ENCODE assay signal across 22 cellular contexts in genomic region chr7:33421384-33421783, GRCh38.
DNase-seq lines count a peak whose midpoint lies in the region; ATAC-seq, FAIRE-seq and TF ChIP-seq lines count a peak whose summit lies in the region.
"Had no signal": no experiment of that assay in that cellular context is flagged by ENCODE, and none has a peak within 500 bp of the region (broad histone marks: within the 10 kb centered on the region; RNA-seq: fewer than 3 reads in every experiment).

No MANE protein-coding gene starts in this region.

- H3K9me3 Mint-ChIP-seq in natural killer cell treated with Interleukin-12 subunit alpha and Interleukin-12 subunit beta and Interleukin-15 and Interleukin-18, amount 100 ng/mL, for 72 hours = no peaks in the 10 kb centered on the region
- H3K9me3 Mint-ChIP-seq: central memory CD8-positive, alpha-beta T cell; stimulated activated naive CD8-positive, alpha-beta T cell treated with anti-CD3 and anti-CD28 coated beads, Interleukin-15, amount 100 ng/mL, for 72 hours; type B pancreatic cell had no signal

- H3K27me3 Mint-ChIP-seq in natural killer cell treated with Interleukin-12 subunit alpha and Interleukin-12 subunit beta and Interleukin-15 and Interleukin-18, amount 100 ng/mL, for 72 hours = no peaks in the 10 kb centered on the region
- H3K27me3 Mint-ChIP-seq: activated CD8-positive, alpha-beta memory T cell treated with anti-CD3 and anti-CD28 coated beads, Interleukin-2, amount 10 ng/mL, durations not matched to agents 7 days and 5 days; central memory CD8-positive, alpha-beta T cell; stimulated activated naive CD8-positive, alpha-beta T cell treated with anti-CD3 and anti-CD28 coated beads, Interleukin-15, amount 100 ng/mL, for 72 hours; type B pancreatic cell had no signal

- TF ChIP-seq EP300 in A549 (IDR thresholded peaks at IDR 0.05) = no peak

- H3K36me3 ChIP-seq in endothelial cell of umbilical vein (ENCODE audit: control insufficient read depth in 2 of 2, extremely low read depth in 1 of 2, insufficient read depth in 2 of 2, low read length in 2 of 2) (no peaks in the 10 kb centered on the region), liver (ENCODE audit: control insufficient read depth in 4 of 4, insufficient read depth in 3 of 4, low read depth in 1 of 4, low read length in 3 of 4) (no peaks in the 10 kb centered on the region), neuronal stem cell (replicated peaks in 1 of 2; ENCODE audit: control insufficient read depth in 2 of 2, insufficient read depth in 2 of 2, low read length in 2 of 2) (no peaks in the 10 kb centered on the region)
- H3K36me3 ChIP-seq: adrenal gland, HAP-1, sigmoid colon had no signal

- H3K27me3 ChIP-seq in endothelial cell of umbilical vein (ENCODE audit: control insufficient read depth in 2 of 2, insufficient read depth in 2 of 2, low read length in 2 of 2) = no peaks in the 10 kb centered on the region
- no peaks in the 10 kb centered on the region for H3K27me3 ChIP-seq in liver (ENCODE audit: control insufficient read depth in 4 of 4, insufficient read depth in 4 of 4, low read length in 3 of 4)
- no peaks in the 10 kb centered on the region for H3K27me3 ChIP-seq in neuronal stem cell (ENCODE audit: control insufficient read depth in 3 of 3, insufficient read depth in 3 of 3, low read depth in 1 of 3, low read length in 3 of 3)
- H3K27me3 ChIP-seq: adrenal gland, sigmoid colon had no signal

- TF ChIP-seq RAD21 in A549 (conservative IDR thresholded peaks at IDR 0.05 in 1 of 2, IDR thresholded peaks at IDR 0.05 in 1 of 2) (0 out of 5 replicates have a peak, but pooled peaks of 1 of the 2 experiments have one; percentile 10), liver (IDR thresholded peaks at IDR 0.05) (peak; percentile 60 to 64)

- H2BK120ac ChIP-seq in neuronal stem cell (ENCODE audit: low read depth, low read length) = no peak overlapping the region

- TF ChIP-seq POLR2A in A549 (IDR thresholded peaks at IDR 0.05; ENCODE audit: low read length) (no peak), endothelial cell of umbilical vein (IDR thresholded peaks at IDR 0.05; ENCODE audit: low read depth, low read length) (no peak)

- FAIRE-seq in A549 (lab: Jason Lieb, UNC) = peak; percentile 94
- no peak for FAIRE-seq in endothelial cell of umbilical vein (lab: Jason Lieb, UNC)

- no peak overlapping the region for H3K4me3 Mint-ChIP-seq in natural killer cell treated with Interleukin-12 subunit alpha and Interleukin-12 subunit beta and Interleukin-15 and Interleukin-18, amount 100 ng/mL, for 72 hours
- H3K4me3 Mint-ChIP-seq: activated CD8-positive, alpha-beta memory T cell treated with anti-CD3 and anti-CD28 coated beads, Interleukin-2, amount 10 ng/mL, durations not matched to agents 7 days and 5 days; central memory CD8-positive, alpha-beta T cell; stimulated activated naive CD8-positive, alpha-beta T cell treated with anti-CD3 and anti-CD28 coated beads, Interleukin-15, amount 100 ng/mL, for 72 hours; type B pancreatic cell had no signal

- no peak overlapping the region for H3K23ac ChIP-seq in neuronal stem cell (ENCODE audit: low read depth, low read length, poor library complexity)

- H3K4me2 ChIP-seq in A549 = no peak overlapping the region
- no peak overlapping the region for H3K4me2 ChIP-seq in endothelial cell of umbilical vein (ENCODE audit: insufficient read depth, low read length)
- H3K4me2 ChIP-seq in neuronal stem cell (ENCODE audit: insufficient read depth, low read length, poor library complexity, severe bottlenecking) = no peak overlapping the region

- no peaks in the 10 kb centered on the region for H3K4me1 Mint-ChIP-seq in natural killer cell treated with Interleukin-12 subunit alpha and Interleukin-12 subunit beta and Interleukin-15 and Interleukin-18, amount 100 ng/mL, for 72 hours (ENCODE audit: low read depth in 2 of 2)
- H3K4me1 Mint-ChIP-seq: activated CD8-positive, alpha-beta memory T cell treated with anti-CD3 and anti-CD28 coated beads, Interleukin-2, amount 10 ng/mL, durations not matched to agents 7 days and 5 days; central memory CD8-positive, alpha-beta T cell; stimulated activated naive CD8-positive, alpha-beta T cell treated with anti-CD3 and anti-CD28 coated beads, Interleukin-15, amount 100 ng/mL, for 72 hours had no signal

- H4K91ac ChIP-seq in neuronal stem cell (ENCODE audit: low read depth, low read length, poor library complexity) = no peak overlapping the region

- no peak overlapping the region for H2BK15ac ChIP-seq in neuronal stem cell (ENCODE audit: low read length)

- H3K9me1 ChIP-seq in endothelial cell of umbilical vein (replicated peaks; ENCODE audit: control insufficient read depth, extremely low read depth, insufficient read depth, low read length) = no peaks in the 10 kb centered on the region

- POLR2A ChIA-PET in A549 (lab: Yijun Ruan, JAX) (no interaction called here), endothelial cell of umbilical vein (lab: Charles Lee) (no interaction called here)

- CTCF ChIA-PET in A549 (lab: Yijun Ruan, JAX) (no interaction called here), endothelial cell of umbilical vein (lab: Charles Lee) (interaction anchor here (6.1 kb wide), 1 partner anchor 511 kb away, joined by 61 read pairs; no protein-coding TSS in a partner anchor)

- H3K79me1 ChIP-seq in neuronal stem cell (ENCODE audit: low read depth, low read length) = no peaks in the 10 kb centered on the region

- 2% methylated on average over 1 of the region's 1 CpG for WGBS in A549 (ENCODE audit: missing lambda C conversion rate)
- WGBS in liver = 23% methylated on average over 1 of the region's 1 CpG
- WGBS in neuronal stem cell (ENCODE audit: extremely low coverage in 2 of 2, insufficient read length in 2 of 2, insufficient replicate concordance in 1 of 2), 2 donors = no CpG with 5 or more reads among the region's 1 CpG

- H3K4me3 ChIP-seq in A549 (no peak overlapping the region), endothelial cell of umbilical vein (replicated peaks in 1 of 3; ENCODE audit: insufficient read depth in 1 of 3, low read depth in 1 of 3, low read length in 3 of 3) (no peak overlapping the region), liver (ENCODE audit: low read depth in 1 of 3, low read length in 3 of 3) (no peak overlapping the region), neuronal stem cell (ENCODE audit: low read length in 2 of 2) (no peak overlapping the region)
- H3K4me3 ChIP-seq: adrenal gland, HAP-1, sigmoid colon had no signal

- H3K36me3 Mint-ChIP-seq in natural killer cell treated with Interleukin-12 subunit alpha and Interleukin-12 subunit beta and Interleukin-15 and Interleukin-18, amount 100 ng/mL, for 72 hours = no peaks in the 10 kb centered on the region
- H3K36me3 Mint-ChIP-seq: activated CD8-positive, alpha-beta memory T cell treated with anti-CD3 and anti-CD28 coated beads, Interleukin-2, amount 10 ng/mL, durations not matched to agents 7 days and 5 days; type B pancreatic cell had no signal

- no peaks in the 10 kb centered on the region for H3K4me1 ChIP-seq in A549
- no peaks in the 10 kb centered on the region for H3K4me1 ChIP-seq in endothelial cell of umbilical vein (ENCODE audit: control insufficient read depth, extremely low read depth, insufficient read depth, low read length)
- peaks cover 0 to 10% (median 7%) of the 10 kb centered on the region in 4 donors for H3K4me1 ChIP-seq in liver (ENCODE audit: control insufficient read depth in 4 of 4, insufficient read depth in 4 of 4, low read length in 3 of 4)
- H3K4me1 ChIP-seq in neuronal stem cell (ENCODE audit: control insufficient read depth in 2 of 2, insufficient read depth in 1 of 2, low read depth in 1 of 2, low read length in 2 of 2) = peaks cover 7 to 11% of the 10 kb centered on the region in 2 donors
- H3K4me1 ChIP-seq: adrenal gland, HAP-1 had no signal

- H3K9ac ChIP-seq in endothelial cell of umbilical vein (replicated peaks; ENCODE audit: extremely low read depth, insufficient read depth, low read length) (no peak overlapping the region), liver (ENCODE audit: low read depth in 1 of 2, low read length in 2 of 2) (no peak overlapping the region), neuronal stem cell (ENCODE audit: low read depth, low read length, poor library complexity) (no peak overlapping the region)

- ATAC-seq in A549 (no peak), omental fat pad (ENCODE audit: low FRiP score) (no peak)
- no peak for ATAC-seq in natural killer cell treated with Interleukin-12 subunit alpha and Interleukin-12 subunit beta and Interleukin-15 and Interleukin-18, amount 100 ng/mL, for 72 hours
- ATAC-seq: activated CD8-positive, alpha-beta memory T cell treated with anti-CD3 and anti-CD28 coated beads, Interleukin-2, amount 10 ng/mL, durations not matched to agents 7 days and 5 days; left cardiac atrium; stimulated activated naive CD8-positive, alpha-beta T cell treated with anti-CD3 and anti-CD28 coated beads, Interleukin-15, amount 100 ng/mL, for 72 hours had no signal

- no peak overlapping the region for H4K8ac ChIP-seq in neuronal stem cell (ENCODE audit: low read depth, low read length)

- H3K27ac ChIP-seq in A549 (no peak overlapping the region), endothelial cell of umbilical vein (ENCODE audit: insufficient read depth, low read depth, low read length) (no peak overlapping the region), liver (ENCODE audit: low read depth in 1 of 2, low read length in 2 of 2) (no peak overlapping the region), neuronal stem cell (replicated peaks; ENCODE audit: low read length) (no peak overlapping the region)
- H3K27ac ChIP-seq: adrenal gland, sigmoid colon had no signal

- BruUV-seq in endothelial cell of umbilical vein (replicated peaks; lab: Mats Ljungman, UMichigan) = no TSS peak

- dilution Hi-C loops in endothelial cell of umbilical vein (cut with MboI; ENCODE audit: extremely low pct_ligation_motif_present, low sequenced_read_pairs) = no loop called here

- DNase-seq in A549 (ENCODE audit: low read depth in 1 of 2, low spot score in 1 of 2) (no peak), HCEC 1CT (peak; percentile 14), endothelial cell of umbilical vein (ENCODE audit: low read depth, low spot score) (peak; percentile 19), omental fat pad (ENCODE audit: low spot score) (no peak), neuronal stem cell (ENCODE audit: low spot score) (no peak)
- no peak for DNase-seq in stimulated activated CD4-positive, alpha-beta T cell treated with anti-CD3 and anti-CD28 coated beads, Interleukin-2, amount 100 ng/mL, for 48 hours
- DNase-seq in natural killer cell treated with Interleukin-12 subunit alpha and Interleukin-12 subunit beta and Interleukin-15 and Interleukin-18, amount 100 ng/mL, for 72 hours (ENCODE audit: low spot score) = no peak
- DNase-seq: ACHN; activated CD8-positive, alpha-beta memory T cell treated with anti-CD3 and anti-CD28 coated beads, Interleukin-2, amount 10 ng/mL, durations not matched to agents 7 days and 5 days; adrenal gland; effector CD8-positive, alpha-beta T cell; foreskin melanocyte; left cardiac atrium; NCI-H1694; NCI-H2227 treated with DMSO at 0.1 percent for 48 hours; sigmoid colon; stimulated activated CD4-positive, alpha-beta T cell treated with anti-CD3 and anti-CD28 coated beads, Interleukin-2, amount 100 ng/mL, for 24 hours; stimulated activated naive CD8-positive, alpha-beta T cell treated with anti-CD3 and anti-CD28 coated beads, Interleukin-15, amount 100 ng/mL, for 72 hours had no signal

- H2AFZ ChIP-seq in endothelial cell of umbilical vein (ENCODE audit: low read depth, low read length) (no peak overlapping the region), neuronal stem cell (ENCODE audit: low read length) (no peak overlapping the region)

- no peaks in the 10 kb centered on the region for H4K20me1 ChIP-seq in endothelial cell of umbilical vein (replicated peaks; ENCODE audit: control insufficient read depth, extremely low read depth, insufficient read depth, low read length)

- H3K14ac ChIP-seq in neuronal stem cell (ENCODE audit: low read length) = no peak overlapping the region

- H2BK12ac ChIP-seq in neuronal stem cell (ENCODE audit: low read length) = no peak overlapping the region

- H3K79me2 ChIP-seq in endothelial cell of umbilical vein (ENCODE audit: control insufficient read depth, insufficient read depth, low read length) = no peaks in the 10 kb centered on the region

- H3K9me3 ChIP-seq in A549 (no peaks in the 10 kb centered on the region), endothelial cell of umbilical vein (replicated peaks; ENCODE audit: control insufficient read depth, insufficient read depth, low read length) (no peaks in the 10 kb centered on the region), liver (ENCODE audit: control insufficient read depth in 4 of 4, low read length in 3 of 4) (no peaks in the 10 kb centered on the region), neuronal stem cell (replicated peaks in 1 of 2; ENCODE audit: control insufficient read depth in 2 of 2, insufficient read depth in 1 of 2, low read depth in 1 of 2, low read length in 2 of 2) (no peaks in the 10 kb centered on the region)
- H3K9me3 ChIP-seq: adrenal gland, HAP-1, sigmoid colon had no signal

- H2BK5ac ChIP-seq in neuronal stem cell (ENCODE audit: low read length) = no peak overlapping the region

- H3K18ac ChIP-seq in neuronal stem cell (ENCODE audit: low read length) = no peak overlapping the region

- no peak overlapping the region for H3K27ac Mint-ChIP-seq in natural killer cell treated with Interleukin-12 subunit alpha and Interleukin-12 subunit beta and Interleukin-15 and Interleukin-18, amount 100 ng/mL, for 72 hours
- H3K27ac Mint-ChIP-seq: activated CD8-positive, alpha-beta memory T cell treated with anti-CD3 and anti-CD28 coated beads, Interleukin-2, amount 10 ng/mL, durations not matched to agents 7 days and 5 days; stimulated activated naive CD8-positive, alpha-beta T cell treated with anti-CD3 and anti-CD28 coated beads, Interleukin-15, amount 100 ng/mL, for 72 hours; type B pancreatic cell had no signal

- H2AK5ac ChIP-seq in neuronal stem cell (ENCODE audit: low read depth, low read length) = no peak overlapping the region

- TF ChIP-seq CTCF in A549 (IDR thresholded peaks at IDR 0.05) = peak; percentile 12; the same call in 1 of the 3 replicates
- no peak for TF ChIP-seq CTCF in endothelial cell of umbilical vein (IDR thresholded peaks at IDR 0.05; ENCODE audit: extremely low read depth in 1 of 2, insufficient read depth in 1 of 2, low read depth in 1 of 2, low read length in 2 of 2)
- TF ChIP-seq CTCF in liver (IDR thresholded peaks at IDR 0.05; ENCODE audit: low read depth, low read length, missing input control) = no peak
- TF ChIP-seq CTCF in omental fat pad (IDR thresholded peaks at IDR 0.05) = no peak

- intact Hi-C loops in endothelial cell of umbilical vein (cut with micrococcal nuclease) = loop anchor here (5.0 to 10.0 kb wide), 3 partner anchors 234 to 473 kb away; no protein-coding TSS in a partner anchor

- H3K4ac ChIP-seq in neuronal stem cell (ENCODE audit: low read length) = no peak overlapping the region

Comparison
In these comparisons a context has a peak if more than half of its experiments do, and no peak if none do; other contexts are left out.
1. DNase-seq: peak in HCEC 1CT (single experiment) and endothelial cell of umbilical vein (single experiment); none in A549 (0 of 2), omental fat pad (single experiment), stimulated activated CD4-positive, alpha-beta T cell treated with anti-CD3 and anti-CD28 coated beads, Interleukin-2, amount 100 ng/mL, for 48 hours (0 of 2), natural killer cell treated with Interleukin-12 subunit alpha and Interleukin-12 subunit beta and Interleukin-15 and Interleukin-18, amount 100 ng/mL, for 72 hours (single experiment) and neuronal stem cell (single experiment).